In the genomic region with DNA sequence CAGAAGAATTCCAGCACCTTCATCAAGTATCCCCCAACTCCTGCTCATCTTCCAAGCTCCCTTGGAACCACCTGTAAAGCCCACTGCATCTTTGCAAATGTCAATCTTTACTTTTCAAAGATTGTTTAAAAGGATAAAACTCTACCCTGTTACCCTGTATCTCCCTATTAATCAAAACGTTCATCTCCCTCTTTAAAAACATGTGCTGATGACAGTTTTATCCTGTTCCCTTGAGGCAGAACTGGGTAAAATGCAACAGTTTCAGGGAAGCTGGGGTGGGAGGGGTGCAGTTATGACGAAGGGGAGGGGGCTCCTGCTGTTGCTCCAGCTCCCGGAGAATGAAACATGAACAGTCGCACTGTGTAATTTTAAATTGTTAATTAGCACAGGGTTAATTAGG, we compare ENCODE assay signal across 30 cellular contexts.
"Had no signal": no experiment of that assay in that cellular context is flagged by ENCODE, and none has a peak within 500 bp of the region (broad histone marks: within the 10 kb centered on the region; RNA-seq: fewer than 3 reads in every experiment).

No MANE protein-coding gene starts in this region.

- H3K27ac Mint-ChIP-seq: activated CD8-positive, alpha-beta T cell treated with anti-CD3 and anti-CD28 coated beads for 36 hours; activated naive CD4-positive, alpha-beta T cell treated with anti-CD3 and anti-CD28 coated beads, Interleukin-2, amount 10 ng/mL, durations not matched to agents 7 days and 5 days; activated naive CD8-positive, alpha-beta T cell treated with anti-CD3 and anti-CD28 coated beads for 36 hours; activated T-cell treated with anti-CD3 and anti-CD28 coated beads, Interleukin-2, amount 50 U/mL, for 72 hours; activated T-helper 2 cell treated with anti-CD3 and anti-CD28 coated beads, Interferon-gamma antibody, Interleukin-2, Interleukin-4, amounts not matched to agents 10 μg/mL and 5 μg/mL and 100 μg/mL, durations not matched to agents 14 hours and 24 hours and 36 hours; IgD-negative memory B cell; T-cell had no signal

- H3K9me3 Mint-ChIP-seq: activated CD8-positive, alpha-beta T cell treated with anti-CD3 and anti-CD28 coated beads for 36 hours; activated naive CD8-positive, alpha-beta T cell treated with anti-CD3 and anti-CD28 coated beads for 36 hours; activated T-cell treated with anti-CD3 and anti-CD28 coated beads, Interleukin-2, amount 50 U/mL, for 72 hours; IgD-negative memory B cell; T-cell had no signal

- ATAC-seq: activated CD4-positive, CD25-positive, alpha-beta regulatory T cell treated with anti-CD3 and anti-CD28 coated beads, Interleukin-2, amount 50 U/mL, for 24 hours; activated CD8-positive, alpha-beta T cell treated with anti-CD3 and anti-CD28 coated beads for 36 hours; activated T-cell treated with anti-CD3 and anti-CD28 coated beads, Interleukin-2, amount 50 U/mL, for 72 hours; Panc1; Right ventricle myocardium inferior; T-cell had no signal

- DNase-seq: activated CD4-positive, alpha-beta T cell treated with anti-CD3 and anti-CD28 coated beads for 4 hours; activated CD8-positive, alpha-beta memory T cell treated with anti-CD3 and anti-CD28 coated beads, Interleukin-2, amount 50 U/mL, for 4 hours; activated CD8-positive, alpha-beta T cell treated with anti-CD3 and anti-CD28 coated beads for 36 hours; activated gamma-delta T cell treated with Interleukin-2 at 50 U/mL for 16 hours; activated naive CD4-positive, alpha-beta T cell treated with anti-CD3 and anti-CD28 coated beads, Interleukin-2, amount 10 ng/mL, durations not matched to agents 7 days and 5 days; activated naive CD8-positive, alpha-beta T cell treated with anti-CD3 and anti-CD28 coated beads for 36 hours; activated T-cell treated with anti-CD3 and anti-CD28 coated beads, Interleukin-2, amount 50 U/mL, for 72 hours; KG1; MV-4-11; NCI-H1092 treated with DMSO at 0.1 percent for 48 hours; NCI-H1417 treated with DMSO at 0.1 percent for 48 hours; NCI-H1694; NCI-H2029; NCI-H2107; NCI-H2171 treated with DMSO at 0.1 percent for 48 hours; NCI-H226; NCI-H526; NCI-H82; NK-92 treated with Interleukin-12 subunit alpha and Interleukin-12 subunit beta, amount 100 ng/mL, for 24 hours; OCI-M1; RPMI8226; T-cell; WERI-Rb-1 had no signal

- H3K36me3 ChIP-seq: breast epithelium had no signal

- H3K4me3 ChIP-seq: breast epithelium, SJSA1 had no signal

- H3K4me1 Mint-ChIP-seq: activated naive CD8-positive, alpha-beta T cell treated with anti-CD3 and anti-CD28 coated beads for 36 hours; T-cell had no signal

- H3K4me1 ChIP-seq: breast epithelium, SJSA1 had no signal

- H3K27me3 Mint-ChIP-seq: activated CD8-positive, alpha-beta T cell treated with anti-CD3 and anti-CD28 coated beads for 36 hours; activated naive CD8-positive, alpha-beta T cell treated with anti-CD3 and anti-CD28 coated beads for 36 hours; IgD-negative memory B cell; T-cell had no signal

- H3K4me3 Mint-ChIP-seq: activated CD8-positive, alpha-beta T cell treated with anti-CD3 and anti-CD28 coated beads for 36 hours; activated naive CD4-positive, alpha-beta T cell treated with anti-CD3 and anti-CD28 coated beads, Interleukin-2, amount 10 ng/mL, durations not matched to agents 7 days and 5 days; activated naive CD8-positive, alpha-beta T cell treated with anti-CD3 and anti-CD28 coated beads for 36 hours; activated T-cell treated with anti-CD3 and anti-CD28 coated beads, Interleukin-2, amount 50 U/mL, for 72 hours; IgD-negative memory B cell; T-cell had no signal

- H3K27ac ChIP-seq: breast epithelium, SJSA1, WERI-Rb-1 had no signal

- H3K9me3 ChIP-seq: breast epithelium, SJSA1 had no signal

- H3K36me3 Mint-ChIP-seq: activated naive CD4-positive, alpha-beta T cell treated with anti-CD3 and anti-CD28 coated beads, Interleukin-2, amount 10 ng/mL, durations not matched to agents 7 days and 5 days; activated naive CD8-positive, alpha-beta T cell treated with anti-CD3 and anti-CD28 coated beads for 36 hours; T-cell had no signal

- H3K27me3 ChIP-seq: breast epithelium, SJSA1 had no signal
